8 cellular contexts compared by ENCODE assay signal in genomic region chr3:123702057-123702456, GRCh38.
A peak's percentile ranks its signal among the peaks of the same experiment; 100 is the strongest.
DNase-seq lines count a peak whose midpoint lies in the region; ATAC-seq, FAIRE-seq and TF ChIP-seq lines count a peak whose summit lies in the region.
"Not testable (repeated sequence)": the region's sequence is repeated elsewhere in the genome, so short reads cannot be mapped to it uniquely, and the experiment has no call there.

No MANE protein-coding gene starts in this region.

- not testable (repeated sequence) for H3K27me3 ChIP-seq in GM23248 (replicated peaks; ENCODE audit: insufficient read depth); Panc1 (ENCODE audit: control insufficient read depth, insufficient read depth, low read length); esophagus squamous epithelium; small intestine (ENCODE audit: control insufficient read depth in 2 of 2, insufficient read depth in 2 of 2, low read length in 2 of 2)

- H3K27me3 Mint-ChIP-seq in activated naive CD4-positive, alpha-beta T cell treated with anti-CD3 and anti-CD28 coated beads, Interleukin-2, amount 10 ng/mL, durations not matched to agents 7 days and 5 days: not testable (repeated sequence)

- not testable (repeated sequence) for H3K27ac ChIP-seq in GM23248; Panc1 (ENCODE audit: low read length); small intestine (ENCODE audit: low read depth in 1 of 2, low read length in 1 of 2)
- peak overlapping the region; percentile 40 to 83 (median 77) for H3K27ac ChIP-seq in esophagus squamous epithelium

- H3K79me2 ChIP-seq in GM23248 (ENCODE audit: insufficient read depth): not testable (repeated sequence)

- WGBS in GM23248 (ENCODE audit: low coverage in 1 of 2, low lambda C conversion rate in 2 of 2, missing lambda C conversion rate in 2 of 2), 2 experiments: 30 to 32% methylated on average over 2 of the region's 2 CpGs
- WGBS in esophagus squamous epithelium, 2 donors: 33 to 35% methylated on average over 2 of the region's 2 CpGs
- 13 to 25% (median 13%) methylated on average over 2 of the region's 2 CpGs for WGBS in small intestine, 3 donors

- DNase-seq in AML-193 (lab: John Stamatoyannopoulos, UW) (peak; percentile 57 to 61), GM23248 (peak; percentile 63), NCI-H1105 treated with DMSO at 0.1 percent for 48 hours (lab: John Stamatoyannopoulos, UW) (peak; percentile 51), left lobe of liver (ENCODE audit: low spot score) (peak; percentile 56), small intestine (peak; percentile 46)
- DNase-seq in Panc1 (ENCODE audit: low read depth, low spot score); esophagus squamous epithelium (lab: John Stamatoyannopoulos, UW): not testable (repeated sequence)
- DNase-seq in activated naive CD4-positive, alpha-beta T cell treated with anti-CD3 and anti-CD28 coated beads, Interleukin-2, amount 10 ng/mL, durations not matched to agents 7 days and 5 days: peak; percentile 43

- ATAC-seq in Panc1 (peak; percentile 94), left lobe of liver (peak; percentile 65)

- POLR2A ChIA-PET in Panc1 (lab: Charles Lee): not testable (repeated sequence)

- intact Hi-C loops in Panc1 (cut with micrococcal nuclease; ENCODE audit: unreplicated experiment): loop anchor here (2.0 kb wide), 1 partner anchor 49 kb away; no protein-coding TSS in a partner anchor
- intact Hi-C loops in esophagus squamous epithelium (cut with DNase I): not testable (repeated sequence)

- peak; percentile 77; the same call in 1 of the 2 replicates for TF ChIP-seq CTCF in Panc1 (IDR thresholded peaks at IDR 0.05)
- TF ChIP-seq CTCF in esophagus squamous epithelium (IDR thresholded peaks at IDR 0.05): peak in 4 of 6 experiments; percentile 43 to 50 (median 48)

- H3K9ac ChIP-seq in GM23248: not testable (repeated sequence)

- BruUV-seq in Panc1 (replicated peaks; lab: Mats Ljungman, UMichigan): not testable (repeated sequence)

- H3K4me3 Mint-ChIP-seq in activated naive CD4-positive, alpha-beta T cell treated with anti-CD3 and anti-CD28 coated beads, Interleukin-2, amount 10 ng/mL, durations not matched to agents 7 days and 5 days: not testable (repeated sequence)

- H3K4me1 ChIP-seq in GM23248 (ENCODE audit: insufficient read depth) (peaks cover 21% of the 10 kb centered on the region), esophagus squamous epithelium (peaks cover 0 to 24% (median 0%) of the 10 kb centered on the region in 3 donors)
- not testable (repeated sequence) for H3K4me1 ChIP-seq in Panc1 (ENCODE audit: control insufficient read depth, insufficient read depth, low read length); small intestine (ENCODE audit: control insufficient read depth in 2 of 2, insufficient read depth in 1 of 2, low read depth in 1 of 2, low read length in 1 of 2)

- not testable (repeated sequence) for H2AFZ ChIP-seq in GM23248

- H3K9me3 Mint-ChIP-seq in activated naive CD4-positive, alpha-beta T cell treated with anti-CD3 and anti-CD28 coated beads, Interleukin-2, amount 10 ng/mL, durations not matched to agents 7 days and 5 days: not testable (repeated sequence)

- in situ Hi-C loops in GM23248 (cut with MboI); Panc1 (cut with HindIII; ENCODE audit: low pct_unique_long_range_greater_than_20kb, low sequenced_read_pairs): not testable (repeated sequence)

- CTCF ChIA-PET in Panc1 (lab: Charles Lee): interaction anchor here (3.4 kb wide), 1 partner anchor 49 kb away, joined by 27 read pairs; no protein-coding TSS in a partner anchor
- CTCF ChIA-PET in activated naive CD4-positive, alpha-beta T cell treated with anti-CD3 and anti-CD28 coated beads, Interleukin-2, amount 10 ng/mL, durations not matched to agents 7 days and 5 days (lab: Charles Lee): interaction anchor here (1.0 to 1.7 kb wide), 5 partner anchors 12 to 60 kb away, joined by 3 to 5 read pairs (median 3); no protein-coding TSS in a partner anchor

- H3K27ac Mint-ChIP-seq in activated naive CD4-positive, alpha-beta T cell treated with anti-CD3 and anti-CD28 coated beads, Interleukin-2, amount 10 ng/mL, durations not matched to agents 7 days and 5 days: not testable (repeated sequence)

- not testable (repeated sequence) for FAIRE-seq in small intestine (lab: Jason Lieb, UNC)

- H4K20me1 ChIP-seq in GM23248 (ENCODE audit: insufficient read depth): not testable (repeated sequence)

- not testable (repeated sequence) for H3K4me1 Mint-ChIP-seq in activated naive CD4-positive, alpha-beta T cell treated with anti-CD3 and anti-CD28 coated beads, Interleukin-2, amount 10 ng/mL, durations not matched to agents 7 days and 5 days

- not testable (repeated sequence) for TF ChIP-seq POLR2A in esophagus squamous epithelium (IDR thresholded peaks at IDR 0.05)

- not testable (repeated sequence) for H3K4me3 ChIP-seq in GM23248; Panc1 (ENCODE audit: low read depth in 2 of 2, low read length in 2 of 2); small intestine (ENCODE audit: low read depth in 1 of 2, low read length in 2 of 2)
- H3K4me3 ChIP-seq in esophagus squamous epithelium: peak overlapping the region in 2 of 4 donors; percentile 52 to 67

- not testable (repeated sequence) for H3K9me2 ChIP-seq in GM23248 (ENCODE audit: insufficient read depth)

- not testable (repeated sequence) for H3K36me3 Mint-ChIP-seq in activated naive CD4-positive, alpha-beta T cell treated with anti-CD3 and anti-CD28 coated beads, Interleukin-2, amount 10 ng/mL, durations not matched to agents 7 days and 5 days

- H3F3A ChIP-seq in GM23248 (ENCODE audit: insufficient read depth): peaks cover 13% of the 10 kb centered on the region; the same call in 1 of the 2 replicates

- H3K36me3 ChIP-seq in GM23248 (ENCODE audit: low read depth); Panc1 (ENCODE audit: control insufficient read depth, insufficient read depth, low read length); esophagus squamous epithelium; small intestine (ENCODE audit: control insufficient read depth in 2 of 2, insufficient read depth in 2 of 2, low read length in 2 of 2): not testable (repeated sequence)

- H3K9me3 ChIP-seq in GM23248 (ENCODE audit: low read depth); Panc1 (ENCODE audit: control insufficient read depth, insufficient read depth, low read depth, low read length); esophagus squamous epithelium; small intestine (ENCODE audit: control insufficient read depth, low read depth): not testable (repeated sequence)

- H3K4me2 ChIP-seq in GM23248 (ENCODE audit: unreplicated experiment): not testable (repeated sequence)
